In genomic region chr10:128675405-128675804, GRCh38 we compare ENCODE assay signal across 1 cellular context.
TF ChIP-seq lines count a peak whose summit lies in the region.

No MANE protein-coding gene starts in this region.

TF ChIP-seq in H1, 55 proteins besides CTCF, POLR2A, EP300 and RAD21 (continued from another document):
- TF ChIP-seq ATF2 (IDR thresholded peaks at IDR 0.05; ENCODE audit: low read length) (no peak), CHD1 (IDR thresholded peaks at IDR 0.05; ENCODE audit: low read depth, low read length) (no peak), BACH1 (IDR thresholded peaks at IDR 0.05; ENCODE audit: low read length) (no peak), YY1 (IDR thresholded peaks at IDR 0.05; ENCODE audit: low read depth, low read length) (no peak), SRF (IDR thresholded peaks at IDR 0.05; ENCODE audit: low read depth, low read length) (no peak), CHD7 (IDR thresholded peaks at IDR 0.05; ENCODE audit: insufficient replicate concordance, low read length) (no peak), KDM4A (IDR thresholded peaks at IDR 0.05; ENCODE audit: low read depth, low read length, severe bottlenecking) (no peak), ZNF274 (IDR thresholded peaks at IDR 0.05; ENCODE audit: borderline replicate concordance, extremely low read depth, low read length) (no peak), BRCA1 (IDR thresholded peaks at IDR 0.05; ENCODE audit: low read depth, low read length) (no peak), RBBP5 (IDR thresholded peaks at IDR 0.05; ENCODE audit: borderline replicate concordance, low read depth, low read length) (no peak), NANOG (IDR thresholded peaks at IDR 0.05; ENCODE audit: insufficient read depth, low read depth, low read length, poor library complexity, severe bottlenecking) (no peak), GABPA (IDR thresholded peaks at IDR 0.05; ENCODE audit: borderline replicate concordance, insufficient read depth, low read length) (no peak), FOSL1 (IDR thresholded peaks at IDR 0.05; ENCODE audit: insufficient read depth, low read depth, low read length) (no peak), TBP (IDR thresholded peaks at IDR 0.05; ENCODE audit: low read depth, low read length) (no peak), SP1 (IDR thresholded peaks at IDR 0.05; ENCODE audit: low read depth, low read length) (no peak), SAP30 (IDR thresholded peaks at IDR 0.05; ENCODE audit: insufficient read depth, insufficient replicate concordance, low read length) (no peak), KDM5A (IDR thresholded peaks at IDR 0.05; ENCODE audit: low read length) (no peak), GTF2F1 (IDR thresholded peaks at IDR 0.05; ENCODE audit: borderline replicate concordance, low read depth, low read length) (no peak)
